ENCODE assay signal across 23 cellular contexts in genomic region chr12:79841878-79842265, GRCh38.
A peak's percentile ranks its signal among the peaks of the same experiment; 100 is the strongest.
DNase-seq lines count a peak whose midpoint lies in the region; ATAC-seq and TF ChIP-seq lines count a peak whose summit lies in the region.
"Had no signal": no experiment of that assay in that cellular context is flagged by ENCODE, and none has a peak within 500 bp of the region (broad histone marks: within the 10 kb centered on the region; RNA-seq: fewer than 3 reads in every experiment).

No MANE protein-coding gene starts in this region.

- no peaks in the 10 kb centered on the region for H3K27me3 Mint-ChIP-seq in activated CD8-positive, alpha-beta memory T cell treated with anti-CD3 and anti-CD28 coated beads, Interleukin-2, amount 10 ng/mL, durations not matched to agents 7 days and 5 days
- peaks cover 3% of the 10 kb centered on the region for H3K27me3 Mint-ChIP-seq in endothelial cell (ENCODE audit: unreplicated experiment)
- H3K27me3 Mint-ChIP-seq: activated T-cell treated with anti-CD3 and anti-CD28 coated beads, Interleukin-2, amount 50 U/mL, for 24 hours; stimulated activated naive CD8-positive, alpha-beta T cell treated with anti-CD3 and anti-CD28 coated beads, Interleukin-15, Interleukin-2, amounts not matched to agents 100 ng/mL and 50 ng/mL, for 24 hours had no signal

- H4K91ac ChIP-seq in IMR-90 (ENCODE audit: insufficient read depth, low read depth, low read length), result no peak overlapping the region

- H3K18ac ChIP-seq in IMR-90 (ENCODE audit: low read depth, low read length), result no peak overlapping the region

- no peak for ATAC-seq in activated CD8-positive, alpha-beta memory T cell treated with anti-CD3 and anti-CD28 coated beads, Interleukin-2, amount 10 ng/mL, durations not matched to agents 7 days and 5 days
- no peak for ATAC-seq in IMR-90 (ENCODE audit: low read depth)
- ATAC-seq in gastrocnemius medialis, result no peak
- no peak for ATAC-seq in GM19455 (IDR thresholded peaks at IDR 0.05; ENCODE audit: unreplicated experiment)

- H2AK9ac ChIP-seq in IMR-90 (replicated peaks; ENCODE audit: low read depth, low read length, poor library complexity), result no peak overlapping the region

- peaks cover 36% of the 10 kb centered on the region for H3K9me3 Mint-ChIP-seq in activated CD8-positive, alpha-beta memory T cell treated with anti-CD3 and anti-CD28 coated beads, Interleukin-2, amount 10 ng/mL, durations not matched to agents 7 days and 5 days (ENCODE audit: low read depth)
- H3K9me3 Mint-ChIP-seq in endothelial cell (ENCODE audit: unreplicated experiment), result peaks cover 20% of the 10 kb centered on the region

- no peak overlapping the region for H2AFZ ChIP-seq in IMR-90 (replicated peaks; ENCODE audit: low read length, poor library complexity)

- H4K20me1 ChIP-seq in IMR-90 (ENCODE audit: insufficient read depth, low read length), result peaks cover 23% of the 10 kb centered on the region

- no peaks in the 10 kb centered on the region for H3K27me3 ChIP-seq in IMR-90 (ENCODE audit: control insufficient read depth, insufficient read depth, low read length)
- no peaks in the 10 kb centered on the region for H3K27me3 ChIP-seq in gastrocnemius medialis
- H3K27me3 ChIP-seq: neutrophil, Peyer's patch, tibial artery had no signal

- peaks cover 40 to 71% of the 10 kb centered on the region in 2 experiments for H3K79me1 ChIP-seq in IMR-90 (ENCODE audit: low read depth in 1 of 2, low read length in 2 of 2)

- H2AK5ac ChIP-seq in IMR-90 (ENCODE audit: low read depth, low read length), result no peak overlapping the region

- H3K9me1 ChIP-seq in IMR-90 (ENCODE audit: insufficient read depth, low read length), result peaks cover 6% of the 10 kb centered on the region

- H3K36me3 ChIP-seq in IMR-90 (ENCODE audit: control insufficient read depth, insufficient read depth, low read length) (peaks cover 13% of the 10 kb centered on the region), gastrocnemius medialis (peaks cover 0 to 22% of the 10 kb centered on the region in 2 donors)

- TF ChIP-seq RAD21 in IMR-90 (IDR thresholded peaks at IDR 0.05; ENCODE audit: low read length), result no peak

- no peak overlapping the region; the same call in 1 of the 2 replicates for H3K23ac ChIP-seq in IMR-90 (ENCODE audit: low read depth, low read length)

- DNase-seq in activated CD8-positive, alpha-beta memory T cell treated with anti-CD3 and anti-CD28 coated beads, Interleukin-2, amount 10 ng/mL, durations not matched to agents 7 days and 5 days, result no peak
- no peak for DNase-seq in activated CD8-positive, alpha-beta memory T cell treated with anti-CD3 and anti-CD28 coated beads for 24 hours
- DNase-seq in IMR-90, result no peak
- no peak for DNase-seq in endothelial cell (ENCODE audit: low spot score)
- DNase-seq in gastrocnemius medialis, result no peak
- DNase-seq in NOMO-1 treated with DMSO at 0.1 percent for 48 hours (lab: John Stamatoyannopoulos, UW; ENCODE audit: unreplicated experiment), result no peak
- DNase-seq in GM10266 (ENCODE audit: extremely low spot score), result no peak
- DNase-seq: activated naive CD4-positive, alpha-beta T cell treated with anti-CD3 and anti-CD28 coated beads for 36 hours; activated T-cell treated with anti-CD3 and anti-CD28 coated beads, Interleukin-2, amount 50 U/mL, for 24 hours; amygdala; Calu3; central memory CD4-positive, alpha-beta T cell; hippocampal formation; NCI-H1436 treated with DMSO at 0.1 percent for 48 hours; NCI-H524; NK-92 treated with Interleukin-12 subunit alpha and Interleukin-12 subunit beta, amount 100 ng/mL, for 24 hours; Peyer's patch; tibial artery had no signal

- TF ChIP-seq POLR2A in IMR-90 (IDR thresholded peaks at IDR 0.05; ENCODE audit: low read depth, low read length) (no peak), gastrocnemius medialis (IDR thresholded peaks at IDR 0.05) (no peak)

- H3K4me3 ChIP-seq in IMR-90 (ENCODE audit: insufficient read depth, low read depth, low read length) (no peak overlapping the region), gastrocnemius medialis (no peak overlapping the region)
- H3K4me3 ChIP-seq: HAP-1, Peyer's patch, tibial artery had no signal

- no peak overlapping the region for H2BK120ac ChIP-seq in IMR-90 (ENCODE audit: low read depth, low read length)

- dilution Hi-C loops in IMR-90 (cut with HindIII; ENCODE audit: low sequenced_read_pairs, unreplicated experiment), result no loop called here

- H3K56ac ChIP-seq in IMR-90 (ENCODE audit: extremely low read depth, insufficient read depth, low read length), result no peak overlapping the region

- H3K27ac ChIP-seq in IMR-90 (ENCODE audit: insufficient read depth, low read length), result no peak overlapping the region
- H3K27ac ChIP-seq in gastrocnemius medialis, result peak overlapping the region in 3 of 4 donors; percentile 3 to 55 (median 53)
- H3K27ac ChIP-seq: neutrophil, Peyer's patch, tibial artery had no signal

- POLR2A ChIA-PET in IMR-90 (lab: Charles Lee; ENCODE audit: unreplicated experiment), result no interaction called here

- TF ChIP-seq CTCF in IMR-90 (conservative IDR thresholded peaks at IDR 0.05; ENCODE audit: low read depth, low read length) (no peak), endothelial cell (IDR thresholded peaks at IDR 0.05; ENCODE audit: unreplicated experiment) (no peak), gastrocnemius medialis (IDR thresholded peaks at IDR 0.05 in 4 of 5, conservative IDR thresholded peaks at IDR 0.05 in 1 of 5) (no peak), GM10266 (IDR thresholded peaks at IDR 0.05; ENCODE audit: control insufficient read depth, insufficient read depth, low read depth, missing control alignments) (no peak)

- no peak overlapping the region for H3K4ac ChIP-seq in IMR-90 (ENCODE audit: low read depth, low read length)

- peaks cover 10% of the 10 kb centered on the region for H3K9me3 ChIP-seq in IMR-90 (ENCODE audit: control insufficient read depth, insufficient read depth, low read length)
- peaks cover 0 to 6% (median 0%) of the 10 kb centered on the region in 3 donors for H3K9me3 ChIP-seq in gastrocnemius medialis
- H3K9me3 ChIP-seq: neutrophil, Peyer's patch, tibial artery had no signal

- H2BK5ac ChIP-seq in IMR-90 (ENCODE audit: low read depth, low read length, poor library complexity, severe bottlenecking), result no peak overlapping the region

- no peak overlapping the region for H2BK20ac ChIP-seq in IMR-90 (ENCODE audit: low read depth, low read length)

- in situ Hi-C loops in IMR-90 (cut with MboI; ENCODE audit: low sequenced_read_pairs) (no loop called here), gastrocnemius medialis (cut with MboI; ENCODE audit: low sequenced_read_pairs in 4 of 4) (no loop called here)

- H3K4me1 ChIP-seq in IMR-90 (ENCODE audit: control insufficient read depth, insufficient read depth, low read length), result peaks cover 2% of the 10 kb centered on the region
- H3K4me1 ChIP-seq in gastrocnemius medialis, result peaks cover 15 to 19% of the 10 kb centered on the region in 2 donors
- H3K4me1 ChIP-seq: HAP-1, Peyer's patch had no signal

- no peak overlapping the region for H4K8ac ChIP-seq in IMR-90 (ENCODE audit: low read depth in 2 of 2, low read length in 2 of 2)

- intact Hi-C loops in IMR-90 (cut with micrococcal nuclease), result no loop called here
- intact Hi-C loops in gastrocnemius medialis (cut with DNase I; ENCODE audit: low total_unique reads), result no loop called here

- peak overlapping the region; percentile 86; the same call in 1 of the 2 replicates for H3K14ac ChIP-seq in IMR-90 (replicated peaks; ENCODE audit: low read depth, low read length)

- CTCF ChIA-PET in activated CD8-positive, alpha-beta memory T cell treated with anti-CD3 and anti-CD28 coated beads, Interleukin-2, amount 10 ng/mL, durations not matched to agents 7 days and 5 days (lab: Charles Lee), result no interaction called here
- CTCF ChIA-PET in IMR-90 (lab: Yijun Ruan, JAX), result interaction anchor here (0.7 kb wide), 1 partner anchor 63 kb away, joined by 3 read pairs; no protein-coding TSS in a partner anchor

- H3K4me2 ChIP-seq in IMR-90 (ENCODE audit: low read depth, low read length), result no peak overlapping the region

- BruUV-seq in IMR-90 (replicated peaks; lab: Mats Ljungman, UMichigan), result no TSS peak

- H3K36me3 Mint-ChIP-seq in activated CD8-positive, alpha-beta memory T cell treated with anti-CD3 and anti-CD28 coated beads, Interleukin-2, amount 10 ng/mL, durations not matched to agents 7 days and 5 days, result peaks cover 68% of the 10 kb centered on the region
- peaks cover 51% of the 10 kb centered on the region for H3K36me3 Mint-ChIP-seq in endothelial cell (ENCODE audit: low read depth, unreplicated experiment)

- peaks cover 19% of the 10 kb centered on the region for H3K4me1 Mint-ChIP-seq in activated CD8-positive, alpha-beta memory T cell treated with anti-CD3 and anti-CD28 coated beads, Interleukin-2, amount 10 ng/mL, durations not matched to agents 7 days and 5 days
- peaks cover 45% of the 10 kb centered on the region for H3K4me1 Mint-ChIP-seq in endothelial cell (ENCODE audit: unreplicated experiment)

- H2BK15ac ChIP-seq in IMR-90 (ENCODE audit: low read depth, low read length), result no peak overlapping the region

- H3K9ac ChIP-seq in IMR-90 (ENCODE audit: low read depth, low read length), result no peak overlapping the region

- no peak overlapping the region for H4K5ac ChIP-seq in IMR-90 (ENCODE audit: low read depth, low read length)

- no CpG with 5 or more reads among the region's 4 CpGs for WGBS in IMR-90 (ENCODE audit: extremely low coverage in 2 of 2, insufficient read length in 1 of 2), 2 experiments

- peak overlapping the region; percentile 20 for H3K27ac Mint-ChIP-seq in activated CD8-positive, alpha-beta memory T cell treated with anti-CD3 and anti-CD28 coated beads, Interleukin-2, amount 10 ng/mL, durations not matched to agents 7 days and 5 days
- H3K27ac Mint-ChIP-seq in endothelial cell (ENCODE audit: unreplicated experiment), result peak overlapping the region; percentile 81
- H3K27ac Mint-ChIP-seq: activated naive CD4-positive, alpha-beta T cell treated with anti-CD3 and anti-CD28 coated beads for 36 hours; T-helper 1 cell treated with Interleukin-12 subunit alpha and Interleukin-12 subunit beta and Interleukin-4 antibody, amounts not matched to agents 30 μg/mL and 1 μg/mL, for 36 hours had no signal

- H3K4me3 Mint-ChIP-seq in activated CD8-positive, alpha-beta memory T cell treated with anti-CD3 and anti-CD28 coated beads, Interleukin-2, amount 10 ng/mL, durations not matched to agents 7 days and 5 days, result no peak overlapping the region
- no peak overlapping the region for H3K4me3 Mint-ChIP-seq in endothelial cell (ENCODE audit: unreplicated experiment)
- H3K4me3 Mint-ChIP-seq: activated naive CD4-positive, alpha-beta T cell treated with anti-CD3 and anti-CD28 coated beads for 36 hours; activated T-cell treated with anti-CD3 and anti-CD28 coated beads, Interleukin-2, amount 50 U/mL, for 24 hours; stimulated activated naive CD8-positive, alpha-beta T cell treated with anti-CD3 and anti-CD28 coated beads, Interleukin-15, Interleukin-2, amounts not matched to agents 100 ng/mL and 50 ng/mL, for 24 hours; T-helper 1 cell treated with Interleukin-12 subunit alpha and Interleukin-12 subunit beta and Interleukin-4 antibody, amounts not matched to agents 30 μg/mL and 1 μg/mL, for 36 hours had no signal

TF ChIP-seq in IMR-90, 13 proteins besides CTCF, POLR2A, EP300 and RAD21:
- TF ChIP-seq MAFK (IDR thresholded peaks at IDR 0.05; ENCODE audit: low read depth, low read length) (no peak), CHD1 (IDR thresholded peaks at IDR 0.05; ENCODE audit: low read depth, low read length) (no peak), RCOR1 (IDR thresholded peaks at IDR 0.05; ENCODE audit: insufficient replicate concordance, low read length) (no peak)
